ENCODE assay signal across 8 cellular contexts in the genomic region with DNA sequence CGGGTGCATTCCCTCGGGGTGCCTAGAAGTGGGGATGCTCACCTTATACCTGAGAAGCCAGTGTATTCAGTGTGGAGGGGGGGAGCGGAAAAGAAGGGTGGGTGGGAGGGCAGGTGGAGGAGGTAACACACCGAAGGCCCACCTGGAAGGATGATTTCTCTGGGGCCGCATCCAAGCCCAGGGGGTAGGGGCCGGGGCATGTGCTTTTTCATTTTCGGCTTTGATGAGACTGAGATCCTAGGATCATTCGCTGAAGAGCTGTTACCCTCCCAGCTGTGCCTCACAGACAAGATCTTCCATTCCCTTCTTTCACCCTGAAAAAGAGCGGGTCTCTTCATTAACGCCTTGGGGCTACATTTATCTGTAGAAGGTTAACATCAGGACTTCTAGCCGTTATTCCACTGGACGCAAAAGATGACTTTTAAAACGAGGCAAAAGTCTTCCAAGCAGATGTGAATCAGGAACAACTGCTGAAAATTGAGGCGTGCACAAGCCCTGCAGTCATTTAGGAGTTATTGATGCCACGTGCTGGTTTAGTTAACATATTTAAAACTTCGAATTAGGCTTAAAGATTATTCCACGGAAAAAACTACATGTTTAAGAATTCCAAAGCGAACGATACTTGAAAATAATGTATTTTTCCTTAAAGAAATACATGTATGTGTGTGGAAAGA. TPM values are rescaled to one million over a fixed set of nuclear protein-coding genes. Genes with fewer than 3 reads are reported as not detected.
DNase-seq lines count a peak whose midpoint lies in the region; ATAC-seq and TF ChIP-seq lines count a peak whose summit lies in the region.

No MANE protein-coding gene starts in this region.

- TSS peak; percentile 64 for BruUV-seq in OCI-LY7 (replicated peaks; lab: Mats Ljungman, UMichigan)

- no peak for TF ChIP-seq POLR2A in body of pancreas (IDR thresholded peaks at IDR 0.05)

- no peak for TF ChIP-seq CTCF in OCI-LY7 (conservative IDR thresholded peaks at IDR 0.05; ENCODE audit: low read length)
- TF ChIP-seq CTCF in fibroblast of lung (conservative IDR thresholded peaks at IDR 0.05 in 1 of 2, IDR thresholded peaks at IDR 0.05 in 1 of 2; ENCODE audit: low read depth in 1 of 2, low read length in 2 of 2) = no peak
- TF ChIP-seq CTCF in body of pancreas (IDR thresholded peaks at IDR 0.05) = no peak

- H3K4me2 ChIP-seq in OCI-LY7 (ENCODE audit: low read length) = peak overlapping the region; percentile 86
- H3K4me2 ChIP-seq in fibroblast of lung (ENCODE audit: extremely low read depth, insufficient read depth, low read length) = peak overlapping the region; percentile 89

- no peak overlapping the region for H3K27ac ChIP-seq in OCI-LY7 (ENCODE audit: low read depth, low read length, poor library complexity, severe bottlenecking)
- peak overlapping the region; percentile 87 for H3K27ac ChIP-seq in fibroblast of lung (ENCODE audit: insufficient read depth, low read length)
- H3K27ac ChIP-seq in rectal smooth muscle tissue (ENCODE audit: low read depth, low read length) = no peak overlapping the region
- H3K27ac ChIP-seq in body of pancreas = peak overlapping the region in 2 of 4 donors; percentile 84 to 87

- no peaks in the 10 kb centered on the region; the same call in 1 of the 2 replicates for H4K20me1 ChIP-seq in OCI-LY7 (ENCODE audit: insufficient read depth, low read length)
- H4K20me1 ChIP-seq in fibroblast of lung (ENCODE audit: control insufficient read depth, extremely low read depth, insufficient read depth, low read length) = no peaks in the 10 kb centered on the region

- H3K9ac ChIP-seq in fibroblast of lung (ENCODE audit: insufficient read depth, low read length) = peak overlapping the region; percentile 74
- H3K9ac ChIP-seq in rectal smooth muscle tissue (ENCODE audit: low read length) = no peak overlapping the region

- H3K27me3 ChIP-seq in fibroblast of lung (ENCODE audit: control insufficient read depth, insufficient read depth, low read length) (no peaks in the 10 kb centered on the region), rectal smooth muscle tissue (ENCODE audit: control insufficient read depth, insufficient read depth, low read length) (no peaks in the 10 kb centered on the region), body of pancreas (peaks cover 0 to 3% of the 10 kb centered on the region in 2 donors)

- H3K9me3 ChIP-seq in OCI-LY7 (ENCODE audit: low read length) (no peaks in the 10 kb centered on the region), fibroblast of lung (ENCODE audit: control insufficient read depth, insufficient read depth, low read depth, low read length) (no peaks in the 10 kb centered on the region), body of pancreas (no peaks in the 10 kb centered on the region)

- H3K36me3 ChIP-seq in OCI-LY7 (ENCODE audit: insufficient read depth, low read length) = no peaks in the 10 kb centered on the region
- peaks cover 2% of the 10 kb centered on the region for H3K36me3 ChIP-seq in fibroblast of lung (ENCODE audit: control insufficient read depth, insufficient read depth, low read length)
- no peaks in the 10 kb centered on the region for H3K36me3 ChIP-seq in rectal smooth muscle tissue (ENCODE audit: control insufficient read depth, insufficient read depth, low read length)
- no peaks in the 10 kb centered on the region for H3K36me3 ChIP-seq in body of pancreas (replicated peaks in 1 of 2; ENCODE audit: insufficient read depth in 1 of 2, low read depth in 2 of 2)

- peak overlapping the region; percentile 64 for H3K4me3 ChIP-seq in GM08714 (ENCODE audit: low read length)
- peak overlapping the region; percentile 71 for H3K4me3 ChIP-seq in OCI-LY7 (ENCODE audit: low read depth, low read length, poor library complexity, severe bottlenecking)
- H3K4me3 ChIP-seq in fibroblast of lung (replicated peaks in 1 of 4; ENCODE audit: control extremely low read depth in 1 of 4, insufficient read depth in 1 of 4, low read depth in 3 of 4, low read length in 4 of 4) = peak overlapping the region; percentile 56 to 99 (median 84)
- peak overlapping the region; percentile 70 for H3K4me3 ChIP-seq in rectal smooth muscle tissue (ENCODE audit: low read length)
- no peak overlapping the region for H3K4me3 ChIP-seq in body of pancreas

- POLR2A ChIA-PET in OCI-LY7 (lab: Charles Lee) = interaction anchor here (0.6 to 2.0 kb wide), 2 partner anchors 11 to 50 kb away, joined by 3 to 5 read pairs; no protein-coding TSS in a partner anchor

- intact Hi-C loops in OCI-LY7 (cut with micrococcal nuclease; ENCODE audit: unreplicated experiment) (loop anchor here (5.0 kb wide), 2 partner anchors 155 to 270 kb away; a partner anchor contains a TSS), body of pancreas (cut with DNase I) (no loop called here)

- peaks cover 23% of the 10 kb centered on the region for H3K4me1 ChIP-seq in OCI-LY7 (ENCODE audit: insufficient read depth, low read length, poor library complexity, severe bottlenecking)
- H3K4me1 ChIP-seq in fibroblast of lung (ENCODE audit: control insufficient read depth, extremely low read depth, insufficient read depth, low read length) = peaks cover 8% of the 10 kb centered on the region
- H3K4me1 ChIP-seq in rectal smooth muscle tissue (ENCODE audit: control insufficient read depth, insufficient read depth, low read length) = no peaks in the 10 kb centered on the region
- H3K4me1 ChIP-seq in body of pancreas = peaks cover 18% of the 10 kb centered on the region

- H3K79me2 ChIP-seq in OCI-LY7 (ENCODE audit: insufficient read depth, low read depth, low read length) = no peaks in the 10 kb centered on the region
- H3K79me2 ChIP-seq in fibroblast of lung (ENCODE audit: control insufficient read depth, insufficient read depth, low read length) = peaks cover 67% of the 10 kb centered on the region

- ATAC-seq in body of pancreas = no peak
- no peak for ATAC-seq in GM21526 (IDR thresholded peaks at IDR 0.05; ENCODE audit: low FRiP score, unreplicated experiment)
- ATAC-seq in HG03095 (IDR thresholded peaks at IDR 0.05; ENCODE audit: unreplicated experiment) = no peak

- H3K9me2 ChIP-seq in OCI-LY7 (ENCODE audit: insufficient read depth, low read length) = no peaks in the 10 kb centered on the region

- 38 to 52% methylated on average over 16 to 18 of the region's 19 CpGs for WGBS in body of pancreas, 2 donors

- CTCF ChIA-PET in OCI-LY7 (lab: Charles Lee; ENCODE audit: unreplicated experiment) = no interaction called here

- DNase-seq in OCI-LY7 (ENCODE audit: low spot score) (no peak), fibroblast of lung (ENCODE audit: low read depth in 2 of 2) (peak in 1 of 2 donors; percentile 45), NCI-H1694 treated with DMSO at 0.1 percent for 48 hours (lab: John Stamatoyannopoulos, UW) (no peak), body of pancreas (no peak)

- H2AFZ ChIP-seq in OCI-LY7 (ENCODE audit: low read length) (0 out of 2 replicates have a peak overlapping the region, but pooled peaks have one; percentile 27), fibroblast of lung (ENCODE audit: low read length) (no peak overlapping the region)

RNA-seq across cellular contexts. Expression of a gene that starts 1.1 kb away (rescaled TPM):
- total RNA-seq in OCI-LY7 (2014; rRNA removed; shearing (Covaris generic)) = 21.4 and 33.6 TPM in 2 replicates
- total RNA-seq in OCI-LY7 (2022) (25.4 and 33.6 TPM in 2 replicates), fibroblast of lung (75.5 and 226 TPM in 2 replicates), body of pancreas (10 to 100 TPM; 50.6 to 56.0 TPM)
- 71.9 and 116 TPM in 2 replicates for polyA plus RNA-seq in fibroblast of lung
- polyA plus RNA-seq in fibroblast of lung (2012) = 176 and 211 TPM in 2 replicates
- polyA minus RNA-seq in fibroblast of lung (ENCODE audit: low replicate concordance) = 202 and 210 TPM in 2 replicates

Comparison
In these comparisons a context has a peak if more than half of its experiments do, and no peak if none do; other contexts are left out.
1. H3K4me3 ChIP-seq: peak in GM08714 (single experiment), OCI-LY7 (single experiment), fibroblast of lung (4 of 4) and rectal smooth muscle tissue (single experiment); none in body of pancreas (0 of 2).